Comparison of ENCODE assay signal across 1 cellular context in genomic region chr1:8317647-8318360, GRCh38.
A peak's percentile ranks its signal among the peaks of the same experiment; 100 is the strongest.
TF ChIP-seq lines count a peak whose summit lies in the region.

SLC45A1 (plus strand) TSS chr1:8318114; CDS start chr1:8324330, 6,216 bp downstream.

TF ChIP-seq in K562, 482 proteins besides CTCF, POLR2A, EP300 and RAD21 (continued from another document):
- TF ChIP-seq, protein P1, sequence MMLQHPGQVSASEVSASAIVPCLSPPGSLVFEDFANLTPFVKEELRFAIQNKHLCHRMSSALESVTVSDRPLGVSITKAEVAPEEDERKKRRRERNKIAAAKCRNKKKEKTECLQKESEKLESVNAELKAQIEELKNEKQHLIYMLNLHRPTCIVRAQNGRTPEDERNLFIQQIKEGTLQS (IDR thresholded peaks at IDR 0.05): peak; percentile 27; the same call in 1 of the 2 replicates
- TF ChIP-seq, protein P1 (CRISPR knock-in tag; conservative IDR thresholded peaks at IDR 0.05): no peak
- TF ChIP-seq, protein P2, sequence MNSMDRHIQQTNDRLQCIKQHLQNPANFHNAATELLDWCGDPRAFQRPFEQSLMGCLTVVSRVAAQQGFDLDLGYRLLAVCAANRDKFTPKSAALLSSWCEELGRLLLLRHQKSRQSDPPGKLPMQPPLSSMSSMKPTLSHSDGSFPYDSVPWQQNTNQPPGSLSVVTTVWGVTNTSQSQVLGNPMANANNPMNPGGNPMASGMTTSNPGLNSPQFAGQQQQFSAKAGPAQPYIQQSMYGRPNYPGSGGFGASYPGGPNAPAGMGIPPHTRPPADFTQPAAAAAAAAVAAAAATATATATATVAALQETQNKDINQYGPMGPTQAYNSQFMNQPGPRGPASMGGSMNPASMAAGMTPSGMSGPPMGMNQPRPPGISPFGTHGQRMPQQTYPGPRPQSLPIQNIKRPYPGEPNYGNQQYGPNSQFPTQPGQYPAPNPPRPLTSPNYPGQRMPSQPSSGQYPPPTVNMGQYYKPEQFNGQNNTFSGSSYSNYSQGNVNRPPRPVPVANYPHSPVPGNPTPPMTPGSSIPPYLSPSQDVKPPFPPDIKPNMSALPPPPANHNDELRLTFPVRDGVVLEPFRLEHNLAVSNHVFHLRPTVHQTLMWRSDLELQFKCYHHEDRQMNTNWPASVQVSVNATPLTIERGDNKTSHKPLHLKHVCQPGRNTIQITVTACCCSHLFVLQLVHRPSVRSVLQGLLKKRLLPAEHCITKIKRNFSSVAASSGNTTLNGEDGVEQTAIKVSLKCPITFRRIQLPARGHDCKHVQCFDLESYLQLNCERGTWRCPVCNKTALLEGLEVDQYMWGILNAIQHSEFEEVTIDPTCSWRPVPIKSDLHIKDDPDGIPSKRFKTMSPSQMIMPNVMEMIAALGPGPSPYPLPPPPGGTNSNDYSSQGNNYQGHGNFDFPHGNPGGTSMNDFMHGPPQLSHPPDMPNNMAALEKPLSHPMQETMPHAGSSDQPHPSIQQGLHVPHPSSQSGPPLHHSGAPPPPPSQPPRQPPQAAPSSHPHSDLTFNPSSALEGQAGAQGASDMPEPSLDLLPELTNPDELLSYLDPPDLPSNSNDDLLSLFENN (IDR thresholded peaks at IDR 0.05; ENCODE audit: low read depth in 2 of 2, low read length in 2 of 2): no peak
- TF ChIP-seq OTX1 (CRISPR knock-in tag; IDR thresholded peaks at IDR 0.05) (no peak), MBD1 (CRISPR knock-in tag; IDR thresholded peaks at IDR 0.05) (0 out of 2 replicates have a peak, but pooled peaks have one; percentile 82), CTBP1 (IDR thresholded peaks at IDR 0.05; ENCODE audit: borderline replicate concordance) (peak; percentile 95), ATF1 (CRISPR knock-in tag; IDR thresholded peaks at IDR 0.05) (no peak; the same call in 1 of the 2 replicates), ATF1 (tag; IDR thresholded peaks at IDR 0.05) (peak; percentile 97)
